Comparison of ENCODE assay signal across 1 cellular context in genomic region chr15:77803487-77803886, GRCh38.
TF ChIP-seq lines count a peak whose summit lies in the region.

No MANE protein-coding gene starts in this region.

TF ChIP-seq in K562, 482 proteins besides CTCF, POLR2A, EP300 and RAD21 (continued from another document and continues in another):
- TF ChIP-seq, protein P1, sequence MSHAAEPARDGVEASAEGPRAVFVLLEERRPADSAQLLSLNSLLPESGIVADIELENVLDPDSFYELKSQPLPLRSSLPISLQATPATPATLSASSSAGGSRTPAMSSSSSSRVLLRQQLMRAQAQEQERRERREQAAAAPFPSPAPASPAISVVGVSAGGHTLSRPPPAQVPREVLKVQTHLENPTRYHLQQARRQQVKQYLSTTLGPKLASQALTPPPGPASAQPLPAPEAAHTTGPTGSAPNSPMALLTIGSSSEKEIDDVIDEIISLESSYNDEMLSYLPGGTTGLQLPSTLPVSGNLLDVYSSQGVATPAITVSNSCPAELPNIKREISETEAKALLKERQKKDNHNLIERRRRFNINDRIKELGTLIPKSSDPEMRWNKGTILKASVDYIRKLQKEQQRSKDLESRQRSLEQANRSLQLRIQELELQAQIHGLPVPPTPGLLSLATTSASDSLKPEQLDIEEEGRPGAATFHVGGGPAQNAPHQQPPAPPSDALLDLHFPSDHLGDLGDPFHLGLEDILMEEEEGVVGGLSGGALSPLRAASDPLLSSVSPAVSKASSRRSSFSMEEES (CRISPR knock-in tag; IDR thresholded peaks at IDR 0.05) = no peak
- no peak for TF ChIP-seq CSDE1 (IDR thresholded peaks at IDR 0.05)
- TF ChIP-seq CREB1 (IDR thresholded peaks at IDR 0.05) = no peak
- TF ChIP-seq CREB1 (CRISPR knock-in tag; IDR thresholded peaks at IDR 0.05) = no peak
- no peak for TF ChIP-seq KHSRP (IDR thresholded peaks at IDR 0.05)
- TF ChIP-seq FOSL1 (tag; conservative IDR thresholded peaks at IDR 0.05) = no peak
- 0 out of 2 replicates have a peak, but pooled peaks have one; percentile 37 for TF ChIP-seq ZNF12 (CRISPR knock-in tag; IDR thresholded peaks at IDR 0.05)
- TF ChIP-seq, protein P2, sequence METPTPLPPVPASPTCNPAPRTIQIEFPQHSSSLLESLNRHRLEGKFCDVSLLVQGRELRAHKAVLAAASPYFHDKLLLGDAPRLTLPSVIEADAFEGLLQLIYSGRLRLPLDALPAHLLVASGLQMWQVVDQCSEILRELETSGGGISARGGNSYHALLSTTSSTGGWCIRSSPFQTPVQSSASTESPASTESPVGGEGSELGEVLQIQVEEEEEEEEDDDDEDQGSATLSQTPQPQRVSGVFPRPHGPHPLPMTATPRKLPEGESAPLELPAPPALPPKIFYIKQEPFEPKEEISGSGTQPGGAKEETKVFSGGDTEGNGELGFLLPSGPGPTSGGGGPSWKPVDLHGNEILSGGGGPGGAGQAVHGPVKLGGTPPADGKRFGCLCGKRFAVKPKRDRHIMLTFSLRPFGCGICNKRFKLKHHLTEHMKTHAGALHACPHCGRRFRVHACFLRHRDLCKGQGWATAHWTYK (CRISPR knock-in tag; IDR thresholded peaks at IDR 0.05) = no peak
- TF ChIP-seq HDAC2 (IDR thresholded peaks at IDR 0.05) = no peak
- TF ChIP-seq ZNF830 (CRISPR knock-in tag; IDR thresholded peaks at IDR 0.05) = no peak
- no peak for TF ChIP-seq ZNF217 (CRISPR knock-in tag; IDR thresholded peaks at IDR 0.05)
- TF ChIP-seq RCOR1 (IDR thresholded peaks at IDR 0.05; ENCODE audit: borderline replicate concordance in 1 of 2, low read depth in 2 of 2, low read length in 2 of 2) = peak in 1 of 2 experiments; percentile 44; a peak in 2 of 4 replicates
- TF ChIP-seq PRDM10 (IDR thresholded peaks at IDR 0.05; ENCODE audit: partially characterized antibody) = peak; percentile 31
- no peak for TF ChIP-seq ZNF77 (CRISPR knock-in tag; IDR thresholded peaks at IDR 0.05)
- no peak for TF ChIP-seq DNMT1 (IDR thresholded peaks at IDR 0.05)
- TF ChIP-seq MYBL2 (IDR thresholded peaks at IDR 0.05; ENCODE audit: low read depth) = peak; percentile 60; the same call in 1 of the 2 replicates
- no peak for TF ChIP-seq MYBL2 (CRISPR knock-in tag; IDR thresholded peaks at IDR 0.05; ENCODE audit: borderline replicate concordance)
- no peak for TF ChIP-seq RAD51 (IDR thresholded peaks at IDR 0.05; ENCODE audit: borderline replicate concordance, low read depth)
- TF ChIP-seq GTF2A2 (tag; IDR thresholded peaks at IDR 0.05) = no peak
- no peak for TF ChIP-seq POLR2H (tag; IDR thresholded peaks at IDR 0.05; ENCODE audit: low read depth)
- TF ChIP-seq CCNT2 (IDR thresholded peaks at IDR 0.05; ENCODE audit: borderline replicate concordance, extremely low read depth, insufficient read length, low read depth, low read length) = no peak
- no peak for TF ChIP-seq SRSF7 (optimal IDR thresholded peaks at IDR 0.05; ENCODE audit: low read depth, low read length)
- TF ChIP-seq RBM34 (IDR thresholded peaks at IDR 0.05; ENCODE audit: borderline replicate concordance, insufficient read depth, low read length) = no peak
- TF ChIP-seq C11orf30 (IDR thresholded peaks at IDR 0.05; ENCODE audit: low read depth) = no peak
- no peak for TF ChIP-seq ELF1 (tag; IDR thresholded peaks at IDR 0.05)
- TF ChIP-seq ZNF57 (CRISPR knock-in tag; IDR thresholded peaks at IDR 0.05) = no peak
- no peak for TF ChIP-seq BCL6 (CRISPR knock-in tag; IDR thresholded peaks at IDR 0.05)
- 0 out of 2 replicates have a peak, but pooled peaks have one; percentile 4 for TF ChIP-seq JUND (IDR thresholded peaks at IDR 0.05; ENCODE audit: borderline replicate concordance, low read depth, low read length)
- no peak for TF ChIP-seq JUND (tag; IDR thresholded peaks at IDR 0.05; ENCODE audit: borderline replicate concordance, low read depth, low read length)
- TF ChIP-seq, protein P3, sequence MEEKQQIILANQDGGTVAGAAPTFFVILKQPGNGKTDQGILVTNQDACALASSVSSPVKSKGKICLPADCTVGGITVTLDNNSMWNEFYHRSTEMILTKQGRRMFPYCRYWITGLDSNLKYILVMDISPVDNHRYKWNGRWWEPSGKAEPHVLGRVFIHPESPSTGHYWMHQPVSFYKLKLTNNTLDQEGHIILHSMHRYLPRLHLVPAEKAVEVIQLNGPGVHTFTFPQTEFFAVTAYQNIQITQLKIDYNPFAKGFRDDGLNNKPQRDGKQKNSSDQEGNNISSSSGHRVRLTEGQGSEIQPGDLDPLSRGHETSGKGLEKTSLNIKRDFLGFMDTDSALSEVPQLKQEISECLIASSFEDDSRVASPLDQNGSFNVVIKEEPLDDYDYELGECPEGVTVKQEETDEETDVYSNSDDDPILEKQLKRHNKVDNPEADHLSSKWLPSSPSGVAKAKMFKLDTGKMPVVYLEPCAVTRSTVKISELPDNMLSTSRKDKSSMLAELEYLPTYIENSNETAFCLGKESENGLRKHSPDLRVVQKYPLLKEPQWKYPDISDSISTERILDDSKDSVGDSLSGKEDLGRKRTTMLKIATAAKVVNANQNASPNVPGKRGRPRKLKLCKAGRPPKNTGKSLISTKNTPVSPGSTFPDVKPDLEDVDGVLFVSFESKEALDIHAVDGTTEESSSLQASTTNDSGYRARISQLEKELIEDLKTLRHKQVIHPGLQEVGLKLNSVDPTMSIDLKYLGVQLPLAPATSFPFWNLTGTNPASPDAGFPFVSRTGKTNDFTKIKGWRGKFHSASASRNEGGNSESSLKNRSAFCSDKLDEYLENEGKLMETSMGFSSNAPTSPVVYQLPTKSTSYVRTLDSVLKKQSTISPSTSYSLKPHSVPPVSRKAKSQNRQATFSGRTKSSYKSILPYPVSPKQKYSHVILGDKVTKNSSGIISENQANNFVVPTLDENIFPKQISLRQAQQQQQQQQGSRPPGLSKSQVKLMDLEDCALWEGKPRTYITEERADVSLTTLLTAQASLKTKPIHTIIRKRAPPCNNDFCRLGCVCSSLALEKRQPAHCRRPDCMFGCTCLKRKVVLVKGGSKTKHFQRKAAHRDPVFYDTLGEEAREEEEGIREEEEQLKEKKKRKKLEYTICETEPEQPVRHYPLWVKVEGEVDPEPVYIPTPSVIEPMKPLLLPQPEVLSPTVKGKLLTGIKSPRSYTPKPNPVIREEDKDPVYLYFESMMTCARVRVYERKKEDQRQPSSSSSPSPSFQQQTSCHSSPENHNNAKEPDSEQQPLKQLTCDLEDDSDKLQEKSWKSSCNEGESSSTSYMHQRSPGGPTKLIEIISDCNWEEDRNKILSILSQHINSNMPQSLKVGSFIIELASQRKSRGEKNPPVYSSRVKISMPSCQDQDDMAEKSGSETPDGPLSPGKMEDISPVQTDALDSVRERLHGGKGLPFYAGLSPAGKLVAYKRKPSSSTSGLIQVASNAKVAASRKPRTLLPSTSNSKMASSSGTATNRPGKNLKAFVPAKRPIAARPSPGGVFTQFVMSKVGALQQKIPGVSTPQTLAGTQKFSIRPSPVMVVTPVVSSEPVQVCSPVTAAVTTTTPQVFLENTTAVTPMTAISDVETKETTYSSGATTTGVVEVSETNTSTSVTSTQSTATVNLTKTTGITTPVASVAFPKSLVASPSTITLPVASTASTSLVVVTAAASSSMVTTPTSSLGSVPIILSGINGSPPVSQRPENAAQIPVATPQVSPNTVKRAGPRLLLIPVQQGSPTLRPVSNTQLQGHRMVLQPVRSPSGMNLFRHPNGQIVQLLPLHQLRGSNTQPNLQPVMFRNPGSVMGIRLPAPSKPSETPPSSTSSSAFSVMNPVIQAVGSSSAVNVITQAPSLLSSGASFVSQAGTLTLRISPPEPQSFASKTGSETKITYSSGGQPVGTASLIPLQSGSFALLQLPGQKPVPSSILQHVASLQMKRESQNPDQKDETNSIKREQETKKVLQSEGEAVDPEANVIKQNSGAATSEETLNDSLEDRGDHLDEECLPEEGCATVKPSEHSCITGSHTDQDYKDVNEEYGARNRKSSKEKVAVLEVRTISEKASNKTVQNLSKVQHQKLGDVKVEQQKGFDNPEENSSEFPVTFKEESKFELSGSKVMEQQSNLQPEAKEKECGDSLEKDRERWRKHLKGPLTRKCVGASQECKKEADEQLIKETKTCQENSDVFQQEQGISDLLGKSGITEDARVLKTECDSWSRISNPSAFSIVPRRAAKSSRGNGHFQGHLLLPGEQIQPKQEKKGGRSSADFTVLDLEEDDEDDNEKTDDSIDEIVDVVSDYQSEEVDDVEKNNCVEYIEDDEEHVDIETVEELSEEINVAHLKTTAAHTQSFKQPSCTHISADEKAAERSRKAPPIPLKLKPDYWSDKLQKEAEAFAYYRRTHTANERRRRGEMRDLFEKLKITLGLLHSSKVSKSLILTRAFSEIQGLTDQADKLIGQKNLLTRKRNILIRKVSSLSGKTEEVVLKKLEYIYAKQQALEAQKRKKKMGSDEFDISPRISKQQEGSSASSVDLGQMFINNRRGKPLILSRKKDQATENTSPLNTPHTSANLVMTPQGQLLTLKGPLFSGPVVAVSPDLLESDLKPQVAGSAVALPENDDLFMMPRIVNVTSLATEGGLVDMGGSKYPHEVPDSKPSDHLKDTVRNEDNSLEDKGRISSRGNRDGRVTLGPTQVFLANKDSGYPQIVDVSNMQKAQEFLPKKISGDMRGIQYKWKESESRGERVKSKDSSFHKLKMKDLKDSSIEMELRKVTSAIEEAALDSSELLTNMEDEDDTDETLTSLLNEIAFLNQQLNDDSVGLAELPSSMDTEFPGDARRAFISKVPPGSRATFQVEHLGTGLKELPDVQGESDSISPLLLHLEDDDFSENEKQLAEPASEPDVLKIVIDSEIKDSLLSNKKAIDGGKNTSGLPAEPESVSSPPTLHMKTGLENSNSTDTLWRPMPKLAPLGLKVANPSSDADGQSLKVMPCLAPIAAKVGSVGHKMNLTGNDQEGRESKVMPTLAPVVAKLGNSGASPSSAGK (IDR thresholded peaks at IDR 0.05) = peak; percentile 44; the same call in 1 of the 2 replicates
- TF ChIP-seq NR2F6 (CRISPR knock-in tag; IDR thresholded peaks at IDR 0.05) = no peak
- no peak for TF ChIP-seq SMAD1 (IDR thresholded peaks at IDR 0.05; ENCODE audit: low read depth, low read length, partially characterized antibody)
- TF ChIP-seq FOXK1 (CRISPR knock-in tag; IDR thresholded peaks at IDR 0.05; ENCODE audit: borderline replicate concordance) = 0 out of 2 replicates have a peak, but pooled peaks have one; percentile 20
- no peak for TF ChIP-seq ZNF253 (CRISPR knock-in tag; conservative IDR thresholded peaks at IDR 0.05)
- no peak for TF ChIP-seq MAFF (IDR thresholded peaks at IDR 0.05; ENCODE audit: low read length)
- TF ChIP-seq, protein P4, sequence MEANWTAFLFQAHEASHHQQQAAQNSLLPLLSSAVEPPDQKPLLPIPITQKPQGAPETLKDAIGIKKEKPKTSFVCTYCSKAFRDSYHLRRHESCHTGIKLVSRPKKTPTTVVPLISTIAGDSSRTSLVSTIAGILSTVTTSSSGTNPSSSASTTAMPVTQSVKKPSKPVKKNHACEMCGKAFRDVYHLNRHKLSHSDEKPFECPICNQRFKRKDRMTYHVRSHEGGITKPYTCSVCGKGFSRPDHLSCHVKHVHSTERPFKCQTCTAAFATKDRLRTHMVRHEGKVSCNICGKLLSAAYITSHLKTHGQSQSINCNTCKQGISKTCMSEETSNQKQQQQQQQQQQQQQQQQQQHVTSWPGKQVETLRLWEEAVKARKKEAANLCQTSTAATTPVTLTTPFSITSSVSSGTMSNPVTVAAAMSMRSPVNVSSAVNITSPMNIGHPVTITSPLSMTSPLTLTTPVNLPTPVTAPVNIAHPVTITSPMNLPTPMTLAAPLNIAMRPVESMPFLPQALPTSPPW (CRISPR knock-in tag; IDR thresholded peaks at IDR 0.05) = 0 out of 2 replicates have a peak, but pooled peaks have one; percentile 11
- TF ChIP-seq L3MBTL2 (IDR thresholded peaks at IDR 0.05) = peak; percentile 70
- no peak for TF ChIP-seq STAT5A (IDR thresholded peaks at IDR 0.05; ENCODE audit: borderline replicate concordance, low read length)
- TF ChIP-seq, protein P5, sequence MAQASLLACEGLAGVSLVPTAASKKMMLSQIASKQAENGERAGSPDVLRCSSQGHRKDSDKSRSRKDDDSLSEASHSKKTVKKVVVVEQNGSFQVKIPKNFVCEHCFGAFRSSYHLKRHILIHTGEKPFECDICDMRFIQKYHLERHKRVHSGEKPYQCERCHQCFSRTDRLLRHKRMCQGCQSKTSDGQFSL (CRISPR knock-in tag; IDR thresholded peaks at IDR 0.05) = no peak
- TF ChIP-seq, protein P5 (tag; IDR thresholded peaks at IDR 0.05) = no peak; a peak in 1 of 4 replicates
- TF ChIP-seq MTA2 (IDR thresholded peaks at IDR 0.05; ENCODE audit: low read depth) = no peak
- peak; percentile 38 for TF ChIP-seq KDM5B (IDR thresholded peaks at IDR 0.05; ENCODE audit: insufficient replicate concordance, low read depth, low read length)
- TF ChIP-seq ZNF699 (CRISPR knock-in tag; IDR thresholded peaks at IDR 0.05; ENCODE audit: insufficient replicate concordance) = no peak
